In genomic region chr15:37208475-37209363, GRCh38 we compare ENCODE assay signal across 2 cellular contexts.
TF ChIP-seq lines count a peak whose summit lies in the region.

No MANE protein-coding gene starts in this region.

TF ChIP-seq in HepG2, 621 proteins besides CTCF, POLR2A, EP300 and RAD21 (continued from another document):
- TF ChIP-seq AFF4 (CRISPR knock-in tag; IDR thresholded peaks at IDR 0.05): no peak
- TF ChIP-seq ZNF749 (CRISPR knock-in tag; IDR thresholded peaks at IDR 0.05; ENCODE audit: borderline replicate concordance): no peak
- TF ChIP-seq ZNF547 (CRISPR knock-in tag; IDR thresholded peaks at IDR 0.05): no peak
- TF ChIP-seq RFX3 (CRISPR knock-in tag; IDR thresholded peaks at IDR 0.05): no peak
- TF ChIP-seq MNT (IDR thresholded peaks at IDR 0.05): no peak
- no peak for TF ChIP-seq NFKBIZ (CRISPR knock-in tag; IDR thresholded peaks at IDR 0.05)

TF ChIP-seq in SK-N-SH, 30 proteins besides CTCF, POLR2A, EP300 and RAD21 (continued from another document):
- peak; percentile 66 for TF ChIP-seq FOXJ3 (CRISPR knock-in tag; IDR thresholded peaks at IDR 0.05)
- TF ChIP-seq RXRA (IDR thresholded peaks at IDR 0.05; ENCODE audit: borderline replicate concordance, low read depth): no peak
- TF ChIP-seq JUND (IDR thresholded peaks at IDR 0.05): no peak
- TF ChIP-seq MXI1 (IDR thresholded peaks at IDR 0.05; ENCODE audit: low read depth, low read length): peak; percentile 82; the same call in 1 of the 2 replicates
- no peak for TF ChIP-seq FOXM1 (IDR thresholded peaks at IDR 0.05; ENCODE audit: low read depth)
- TF ChIP-seq POLR2AphosphoS5 (IDR thresholded peaks at IDR 0.05; ENCODE audit: low read depth, low read length): no peak
- TF ChIP-seq MAX (IDR thresholded peaks at IDR 0.05; ENCODE audit: low read depth): no peak
- no peak for TF ChIP-seq MEF2A (IDR thresholded peaks at IDR 0.05; ENCODE audit: borderline replicate concordance, low read depth)
- TF ChIP-seq SMC3 (IDR thresholded peaks at IDR 0.05; ENCODE audit: low read depth, low read length): no peak
- TF ChIP-seq CHD2 (IDR thresholded peaks at IDR 0.05; ENCODE audit: low read length, partially characterized antibody): peak; percentile 24
- TF ChIP-seq PBX3 (IDR thresholded peaks at IDR 0.05): no peak
- TF ChIP-seq REST (IDR thresholded peaks at IDR 0.05; ENCODE audit: low read depth, low read length): no peak
- TF ChIP-seq USF1 (IDR thresholded peaks at IDR 0.05; ENCODE audit: borderline replicate concordance, low read depth): no peak
- TF ChIP-seq YY1 (IDR thresholded peaks at IDR 0.05; ENCODE audit: low read depth): no peak
- peak; percentile 87 for TF ChIP-seq GATA2 (CRISPR knock-in tag; IDR thresholded peaks at IDR 0.05)
- no peak for TF ChIP-seq ZBTB33 (IDR thresholded peaks at IDR 0.05; ENCODE audit: borderline replicate concordance, low read depth)
- 0 out of 2 replicates have a peak, but pooled peaks have one; percentile 39 for TF ChIP-seq TEAD4 (IDR thresholded peaks at IDR 0.05; ENCODE audit: borderline replicate concordance, insufficient read depth)
